8 cellular contexts compared by ENCODE assay signal in the genomic region with DNA sequence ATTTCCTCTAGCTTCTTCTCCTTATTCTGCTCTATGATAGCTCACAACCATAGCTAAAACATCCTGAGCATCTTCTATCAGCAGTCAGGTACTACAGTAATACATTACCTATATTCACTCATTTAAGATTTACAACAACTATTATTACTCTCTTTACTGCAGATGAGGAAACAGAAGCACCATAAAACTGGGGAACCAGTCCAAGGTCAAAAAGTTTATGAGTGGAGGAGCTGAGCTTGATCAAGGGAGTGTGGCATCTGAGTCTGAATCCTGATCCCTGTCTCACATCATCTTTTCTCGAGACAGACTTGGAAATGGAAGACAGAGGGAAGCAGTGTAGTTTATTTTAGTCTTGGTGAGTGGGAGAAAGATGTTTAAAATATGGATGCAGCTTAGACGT.
"Had no signal": no experiment of that assay in that cellular context is flagged by ENCODE, and none has a peak within 500 bp of the region (broad histone marks: within the 10 kb centered on the region; RNA-seq: fewer than 3 reads in every experiment).

No MANE protein-coding gene starts in this region.

- H3K9ac ChIP-seq: GM23248 had no signal

- H3K9me3 Mint-ChIP-seq: H9, HFFc6 had no signal

- H3K4me3 ChIP-seq: GM23248, HAP-1 had no signal

- DNase-seq: GM23248, GOT3, H7, H9, HCEC 1CT, HFFc6 had no signal

- H3K27ac ChIP-seq: GM23248 had no signal

- ATAC-seq: HCT116 had no signal

- H2AFZ ChIP-seq: GM23248 had no signal

- H3K36me3 ChIP-seq: HAP-1 had no signal

- H3K9me3 ChIP-seq: HAP-1 had no signal

- H3K4me3 Mint-ChIP-seq: H9, HFFc6 had no signal

- H3K27ac Mint-ChIP-seq: HFFc6 had no signal

- H3K4me1 ChIP-seq: HAP-1 had no signal
